Comparison of ENCODE assay signal across 8 cellular contexts in the genomic region with DNA sequence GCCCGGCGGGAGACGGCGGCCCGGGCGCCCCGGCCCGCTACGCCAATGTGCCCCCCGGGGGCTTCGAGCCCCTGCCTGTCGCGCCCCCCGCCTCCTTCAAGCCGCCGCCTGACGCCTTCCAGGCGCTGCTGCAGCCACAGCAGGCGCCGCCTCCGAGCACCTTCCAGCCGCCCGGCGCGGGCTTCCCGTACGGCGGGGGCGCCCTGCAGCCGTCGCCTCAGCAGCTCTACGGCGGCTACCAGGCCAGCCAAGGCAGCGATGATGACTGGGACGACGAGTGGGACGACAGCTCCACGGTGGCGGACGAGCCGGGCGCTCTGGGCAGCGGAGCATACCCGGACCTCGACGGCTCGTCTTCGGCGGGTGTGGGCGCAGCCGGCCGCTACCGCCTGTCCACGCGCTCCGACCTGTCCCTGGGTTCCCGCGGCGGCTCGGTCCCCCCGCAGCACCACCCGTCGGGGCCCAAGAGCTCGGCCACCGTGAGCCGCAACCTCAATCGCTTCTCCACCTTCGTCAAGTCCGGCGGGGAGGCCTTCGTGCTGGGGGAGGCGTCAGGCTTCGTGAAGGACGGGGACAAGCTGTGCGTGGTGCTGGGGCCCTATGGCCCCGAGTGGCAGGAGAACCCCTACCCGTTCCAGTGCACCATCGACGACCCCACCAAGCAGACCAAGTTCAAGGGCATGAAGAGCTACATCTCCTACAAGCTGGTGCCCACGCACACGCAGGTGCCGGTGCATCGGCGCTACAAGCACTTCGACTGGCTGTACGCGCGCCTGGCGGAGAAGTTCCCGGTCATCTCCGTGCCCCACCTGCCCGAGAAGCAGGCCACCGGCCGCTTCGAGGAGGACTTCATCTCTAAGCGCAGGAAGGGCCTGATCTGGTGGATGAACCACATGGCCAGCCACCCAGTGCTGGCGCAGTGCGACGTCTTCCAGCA. TPM values are rescaled to one million over a fixed set of nuclear protein-coding genes. Genes with fewer than 3 reads are reported as not detected.
DNase-seq lines count a peak whose midpoint lies in the region; ATAC-seq and TF ChIP-seq lines count a peak whose summit lies in the region.

No MANE protein-coding gene starts in this region.

- no peaks in the 10 kb centered on the region for H3K9me3 Mint-ChIP-seq in activated B cell treated with CpG ODN at 0.5 μM for 24 hours

- H3K27me3 Mint-ChIP-seq in activated B cell treated with CpG ODN at 0.5 μM for 24 hours: no peaks in the 10 kb centered on the region

- H3K4me3 Mint-ChIP-seq in activated B cell treated with CpG ODN at 0.5 μM for 24 hours: peak overlapping the region; percentile 86

- H3K4me1 Mint-ChIP-seq in activated B cell treated with CpG ODN at 0.5 μM for 24 hours: peaks cover 25% of the 10 kb centered on the region

- peak; percentile 75 for DNase-seq in CD1c-positive myeloid dendritic cell (ENCODE audit: extremely low spot score)
- peak; percentile 31 for DNase-seq in HuH-7 (ENCODE audit: low spot score)
- DNase-seq in activated B cell treated with CpG ODN at 0.5 μM for 24 hours: peak; percentile 59
- DNase-seq in central memory CD4-positive, alpha-beta T cell: peak; percentile 55
- DNase-seq in left kidney (ENCODE audit: low read depth, low spot score): peak; percentile 81
- peak; percentile 57 for DNase-seq in stimulated activated CD4-positive, alpha-beta T cell treated with anti-CD3 and anti-CD28 coated beads, Interleukin-4, amount 100 ng/mL, for 24 hours
- no peak for DNase-seq in NCI-H510A (lab: John Stamatoyannopoulos, UW)

- ATAC-seq in GM21360 (IDR thresholded peaks at IDR 0.05; ENCODE audit: unreplicated experiment) (peak; percentile 31), activated B cell treated with CpG ODN at 0.5 μM for 24 hours (ENCODE audit: low read depth) (peak; percentile 54)

- CTCF ChIA-PET in activated B cell treated with CpG ODN at 0.5 μM for 24 hours (lab: Charles Lee): interaction anchor here (0.6 to 6.8 kb wide), 30 partner anchors 12 to 641 kb away, joined by 3 to 160 read pairs (median 4); a partner anchor contains a TSS

- H3K27ac Mint-ChIP-seq in activated B cell treated with CpG ODN at 0.5 μM for 24 hours: peak overlapping the region; percentile 50

- H3K36me3 Mint-ChIP-seq in activated B cell treated with CpG ODN at 0.5 μM for 24 hours (ENCODE audit: low read depth): peaks cover 38% of the 10 kb centered on the region

- intact Hi-C loops in activated B cell treated with CpG ODN at 0.5 μM for 24 hours (cut with micrococcal nuclease): loop anchor here (5.0 to 10.0 kb wide), 5 partner anchors 204 to 1721 kb away; a partner anchor contains a TSS

- POLR2A ChIA-PET in activated B cell treated with CpG ODN at 0.5 μM for 24 hours (lab: Charles Lee): interaction anchor here (0.5 to 3.6 kb wide), 11 partner anchors 30 to 353 kb away, joined by 3 to 26 read pairs (median 5); no protein-coding TSS in a partner anchor

- no peak for TF ChIP-seq CTCF in activated B cell treated with CpG ODN at 0.5 μM for 24 hours (IDR thresholded peaks at IDR 0.05)

RNA-seq across cellular contexts. Expression of a gene that starts 0.9 kb away (rescaled TPM):
- 59.2 and 63.4 TPM in 2 replicates for total RNA-seq in activated B cell treated with CpG ODN at 0.5 μM for 24 hours
